ENCODE assay signal across 1 cellular context in the genomic region with DNA sequence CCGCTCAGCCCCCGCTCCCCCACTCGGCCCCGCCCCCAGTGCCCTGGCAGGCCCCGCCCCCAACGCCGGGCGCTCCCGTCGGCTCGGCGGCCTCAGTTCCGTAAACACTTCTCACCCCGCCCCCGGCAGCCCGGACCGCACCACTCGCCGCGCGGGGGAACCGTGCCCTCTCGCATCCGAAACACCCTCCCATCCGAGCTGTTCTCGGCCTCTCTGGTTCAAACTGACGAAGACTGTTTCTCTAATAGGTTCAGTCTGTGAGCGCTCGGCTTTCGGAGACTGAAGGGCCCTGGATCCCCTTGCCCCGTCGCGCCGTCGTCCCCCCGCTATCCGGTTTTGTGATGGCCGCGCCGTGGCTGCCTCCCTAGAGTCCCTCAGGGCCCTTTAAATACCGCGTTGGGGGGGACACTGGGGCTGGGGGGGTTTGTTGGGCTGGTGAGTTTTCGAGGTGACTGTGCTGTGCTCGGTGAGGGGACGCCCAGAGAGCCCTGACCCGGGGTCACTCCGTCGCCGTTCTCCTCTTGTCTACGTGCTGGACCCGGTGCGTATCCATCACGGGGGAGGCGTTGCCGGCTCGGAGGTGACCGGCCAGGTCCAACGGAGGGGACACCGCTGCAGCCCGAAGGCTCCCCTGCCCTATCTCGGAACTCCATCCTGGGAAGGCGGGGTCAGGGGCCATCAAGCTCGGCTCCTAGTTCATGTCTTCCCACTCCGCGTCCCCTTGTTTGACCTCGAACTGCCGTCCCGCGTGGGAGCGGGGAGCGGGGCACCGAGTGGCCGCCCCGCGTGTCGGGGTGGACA.
TF ChIP-seq lines count a peak whose summit lies in the region.

A gene (plus strand): TSS at position 333 of the 801 bp plus-strand sequence. CDS start 8,343 bp downstream, outside the sequence.

TF ChIP-seq in K562, 482 proteins besides CTCF, POLR2A, EP300 and RAD21 (continued from another document and continues in another):
- TF ChIP-seq, protein P1, sequence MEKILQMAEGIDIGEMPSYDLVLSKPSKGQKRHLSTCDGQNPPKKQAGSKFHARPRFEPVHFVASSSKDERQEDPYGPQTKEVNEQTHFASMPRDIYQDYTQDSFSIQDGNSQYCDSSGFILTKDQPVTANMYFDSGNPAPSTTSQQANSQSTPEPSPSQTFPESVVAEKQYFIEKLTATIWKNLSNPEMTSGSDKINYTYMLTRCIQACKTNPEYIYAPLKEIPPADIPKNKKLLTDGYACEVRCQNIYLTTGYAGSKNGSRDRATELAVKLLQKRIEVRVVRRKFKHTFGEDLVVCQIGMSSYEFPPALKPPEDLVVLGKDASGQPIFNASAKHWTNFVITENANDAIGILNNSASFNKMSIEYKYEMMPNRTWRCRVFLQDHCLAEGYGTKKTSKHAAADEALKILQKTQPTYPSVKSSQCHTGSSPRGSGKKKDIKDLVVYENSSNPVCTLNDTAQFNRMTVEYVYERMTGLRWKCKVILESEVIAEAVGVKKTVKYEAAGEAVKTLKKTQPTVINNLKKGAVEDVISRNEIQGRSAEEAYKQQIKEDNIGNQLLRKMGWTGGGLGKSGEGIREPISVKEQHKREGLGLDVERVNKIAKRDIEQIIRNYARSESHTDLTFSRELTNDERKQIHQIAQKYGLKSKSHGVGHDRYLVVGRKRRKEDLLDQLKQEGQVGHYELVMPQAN (IDR thresholded peaks at IDR 0.05; ENCODE audit: borderline replicate concordance), result peak; percentile 66; the same call in 1 of the 2 replicates
- TF ChIP-seq, protein P2, sequence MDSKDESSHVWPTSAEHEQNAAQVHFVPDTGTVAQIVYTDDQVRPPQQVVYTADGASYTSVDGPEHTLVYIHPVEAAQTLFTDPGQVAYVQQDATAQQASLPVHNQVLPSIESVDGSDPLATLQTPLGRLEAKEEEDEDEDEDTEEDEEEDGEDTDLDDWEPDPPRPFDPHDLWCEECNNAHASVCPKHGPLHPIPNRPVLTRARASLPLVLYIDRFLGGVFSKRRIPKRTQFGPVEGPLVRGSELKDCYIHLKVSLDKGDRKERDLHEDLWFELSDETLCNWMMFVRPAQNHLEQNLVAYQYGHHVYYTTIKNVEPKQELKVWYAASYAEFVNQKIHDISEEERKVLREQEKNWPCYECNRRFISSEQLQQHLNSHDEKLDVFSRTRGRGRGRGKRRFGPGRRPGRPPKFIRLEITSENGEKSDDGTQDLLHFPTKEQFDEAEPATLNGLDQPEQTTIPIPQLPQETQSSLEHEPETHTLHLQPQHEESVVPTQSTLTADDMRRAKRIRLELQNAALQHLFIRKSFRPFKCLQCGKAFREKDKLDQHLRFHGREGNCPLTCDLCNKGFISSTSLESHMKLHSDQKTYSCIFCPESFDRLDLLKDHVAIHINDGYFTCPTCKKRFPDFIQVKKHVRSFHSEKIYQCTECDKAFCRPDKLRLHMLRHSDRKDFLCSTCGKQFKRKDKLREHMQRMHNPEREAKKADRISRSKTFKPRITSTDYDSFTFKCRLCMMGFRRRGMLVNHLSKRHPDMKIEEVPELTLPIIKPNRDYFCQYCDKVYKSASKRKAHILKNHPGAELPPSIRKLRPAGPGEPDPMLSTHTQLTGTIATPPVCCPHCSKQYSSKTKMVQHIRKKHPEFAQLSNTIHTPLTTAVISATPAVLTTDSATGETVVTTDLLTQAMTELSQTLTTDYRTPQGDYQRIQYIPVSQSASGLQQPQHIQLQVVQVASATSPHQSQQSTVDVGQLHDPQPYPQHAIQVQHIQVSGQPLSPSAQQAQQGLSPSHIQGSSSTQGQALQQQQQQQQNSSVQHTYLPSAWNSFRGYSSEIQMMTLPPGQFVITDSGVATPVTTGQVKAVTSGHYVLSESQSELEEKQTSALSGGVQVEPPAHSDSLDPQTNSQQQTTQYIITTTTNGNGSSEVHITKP (IDR thresholded peaks at IDR 0.05; ENCODE audit: partially characterized antibody), result peak; percentile 100
- TF ChIP-seq NONO (IDR thresholded peaks at IDR 0.05; ENCODE audit: low read depth in 2 of 2, low read length in 1 of 2) (peak in 1 of 2 experiments; percentile 100; a peak in 2 of 4 replicates), SREBF1 (IDR thresholded peaks at IDR 0.05; ENCODE audit: borderline replicate concordance, low read depth, low read length) (peak; percentile 76; the same call in 1 of the 2 replicates), SAFB (IDR thresholded peaks at IDR 0.05; ENCODE audit: borderline replicate concordance, low read depth, low read length) (peak; percentile 80), DNMT1 (IDR thresholded peaks at IDR 0.05) (0 out of 2 replicates have a peak, but pooled peaks have one; percentile 37), SMAD1 (IDR thresholded peaks at IDR 0.05; ENCODE audit: low read depth, low read length, partially characterized antibody) (peak; percentile 29), CCNT2 (IDR thresholded peaks at IDR 0.05; ENCODE audit: borderline replicate concordance, extremely low read depth, insufficient read length, low read depth, low read length) (peak; percentile 13), CHD4 (IDR thresholded peaks at IDR 0.05; ENCODE audit: insufficient read depth, insufficient replicate concordance, low read depth, low read length, poor library complexity, severe bottlenecking) (no peak), PHF8 (IDR thresholded peaks at IDR 0.05; ENCODE audit: borderline replicate concordance, low read length) (peak; percentile 51; the same call in 1 of the 2 replicates), PHF20 (IDR thresholded peaks at IDR 0.05; ENCODE audit: partially characterized antibody) (no peak), CCAR2 (IDR thresholded peaks at IDR 0.05; ENCODE audit: low read depth, low read length) (no peak), ZBTB1 (CRISPR knock-in tag; IDR thresholded peaks at IDR 0.05; ENCODE audit: borderline replicate concordance, low read depth) (no peak), ELF1 (tag; IDR thresholded peaks at IDR 0.05) (peak; percentile 78), FOXK2 (conservative IDR thresholded peaks at IDR 0.05 in 1 of 2, IDR thresholded peaks at IDR 0.05 in 1 of 2; ENCODE audit: low read depth in 2 of 2) (peak; percentile 96 to 100), TAF1 (IDR thresholded peaks at IDR 0.05; ENCODE audit: control insufficient read depth, extremely low read depth, insufficient read depth, low read length, severe bottlenecking) (peak; percentile 1), MAZ (CRISPR knock-in tag; conservative IDR thresholded peaks at IDR 0.05 in 1 of 2, IDR thresholded peaks at IDR 0.05 in 1 of 2) (peak; percentile 3 to 63; a peak in 2 of 4 replicates), FOXM1 (IDR thresholded peaks at IDR 0.05; ENCODE audit: low read depth) (peak; percentile 80), FOXM1 (CRISPR knock-in tag; IDR thresholded peaks at IDR 0.05; ENCODE audit: low read depth) (no peak), NR2F6 (CRISPR knock-in tag; IDR thresholded peaks at IDR 0.05) (no peak), TAF15 (IDR thresholded peaks at IDR 0.05; ENCODE audit: low read depth, low read length) (no peak), LEF1 (IDR thresholded peaks at IDR 0.05) (0 out of 2 replicates have a peak, but pooled peaks have one; percentile 9), MIER1 (IDR thresholded peaks at IDR 0.05; ENCODE audit: low read depth) (peak; percentile 79), TGIF2 (CRISPR knock-in tag; IDR thresholded peaks at IDR 0.05) (no peak), TFAM (CRISPR knock-in tag; conservative IDR thresholded peaks at IDR 0.05) (no peak), GTF2A2 (tag; IDR thresholded peaks at IDR 0.05) (0 out of 2 replicates have a peak, but pooled peaks have one; percentile 22), HDAC3 (IDR thresholded peaks at IDR 0.05; ENCODE audit: borderline replicate concordance, partially characterized antibody) (peak; percentile 51), ZNF239 (CRISPR knock-in tag; IDR thresholded peaks at IDR 0.05) (no peak)
- TF ChIP-seq, protein P3, sequence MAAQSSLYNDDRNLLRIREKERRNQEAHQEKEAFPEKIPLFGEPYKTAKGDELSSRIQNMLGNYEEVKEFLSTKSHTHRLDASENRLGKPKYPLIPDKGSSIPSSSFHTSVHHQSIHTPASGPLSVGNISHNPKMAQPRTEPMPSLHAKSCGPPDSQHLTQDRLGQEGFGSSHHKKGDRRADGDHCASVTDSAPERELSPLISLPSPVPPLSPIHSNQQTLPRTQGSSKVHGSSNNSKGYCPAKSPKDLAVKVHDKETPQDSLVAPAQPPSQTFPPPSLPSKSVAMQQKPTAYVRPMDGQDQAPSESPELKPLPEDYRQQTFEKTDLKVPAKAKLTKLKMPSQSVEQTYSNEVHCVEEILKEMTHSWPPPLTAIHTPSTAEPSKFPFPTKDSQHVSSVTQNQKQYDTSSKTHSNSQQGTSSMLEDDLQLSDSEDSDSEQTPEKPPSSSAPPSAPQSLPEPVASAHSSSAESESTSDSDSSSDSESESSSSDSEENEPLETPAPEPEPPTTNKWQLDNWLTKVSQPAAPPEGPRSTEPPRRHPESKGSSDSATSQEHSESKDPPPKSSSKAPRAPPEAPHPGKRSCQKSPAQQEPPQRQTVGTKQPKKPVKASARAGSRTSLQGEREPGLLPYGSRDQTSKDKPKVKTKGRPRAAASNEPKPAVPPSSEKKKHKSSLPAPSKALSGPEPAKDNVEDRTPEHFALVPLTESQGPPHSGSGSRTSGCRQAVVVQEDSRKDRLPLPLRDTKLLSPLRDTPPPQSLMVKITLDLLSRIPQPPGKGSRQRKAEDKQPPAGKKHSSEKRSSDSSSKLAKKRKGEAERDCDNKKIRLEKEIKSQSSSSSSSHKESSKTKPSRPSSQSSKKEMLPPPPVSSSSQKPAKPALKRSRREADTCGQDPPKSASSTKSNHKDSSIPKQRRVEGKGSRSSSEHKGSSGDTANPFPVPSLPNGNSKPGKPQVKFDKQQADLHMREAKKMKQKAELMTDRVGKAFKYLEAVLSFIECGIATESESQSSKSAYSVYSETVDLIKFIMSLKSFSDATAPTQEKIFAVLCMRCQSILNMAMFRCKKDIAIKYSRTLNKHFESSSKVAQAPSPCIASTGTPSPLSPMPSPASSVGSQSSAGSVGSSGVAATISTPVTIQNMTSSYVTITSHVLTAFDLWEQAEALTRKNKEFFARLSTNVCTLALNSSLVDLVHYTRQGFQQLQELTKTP (IDR thresholded peaks at IDR 0.05; ENCODE audit: low read depth in 1 of 2, partially characterized antibody in 2 of 2), result peak in 1 of 2 experiments; percentile 27
- TF ChIP-seq, protein P4, sequence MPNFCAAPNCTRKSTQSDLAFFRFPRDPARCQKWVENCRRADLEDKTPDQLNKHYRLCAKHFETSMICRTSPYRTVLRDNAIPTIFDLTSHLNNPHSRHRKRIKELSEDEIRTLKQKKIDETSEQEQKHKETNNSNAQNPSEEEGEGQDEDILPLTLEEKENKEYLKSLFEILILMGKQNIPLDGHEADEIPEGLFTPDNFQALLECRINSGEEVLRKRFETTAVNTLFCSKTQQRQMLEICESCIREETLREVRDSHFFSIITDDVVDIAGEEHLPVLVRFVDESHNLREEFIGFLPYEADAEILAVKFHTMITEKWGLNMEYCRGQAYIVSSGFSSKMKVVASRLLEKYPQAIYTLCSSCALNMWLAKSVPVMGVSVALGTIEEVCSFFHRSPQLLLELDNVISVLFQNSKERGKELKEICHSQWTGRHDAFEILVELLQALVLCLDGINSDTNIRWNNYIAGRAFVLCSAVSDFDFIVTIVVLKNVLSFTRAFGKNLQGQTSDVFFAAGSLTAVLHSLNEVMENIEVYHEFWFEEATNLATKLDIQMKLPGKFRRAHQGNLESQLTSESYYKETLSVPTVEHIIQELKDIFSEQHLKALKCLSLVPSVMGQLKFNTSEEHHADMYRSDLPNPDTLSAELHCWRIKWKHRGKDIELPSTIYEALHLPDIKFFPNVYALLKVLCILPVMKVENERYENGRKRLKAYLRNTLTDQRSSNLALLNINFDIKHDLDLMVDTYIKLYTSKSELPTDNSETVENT (CRISPR knock-in tag; IDR thresholded peaks at IDR 0.05), result no peak
- TF ChIP-seq, protein P5, sequence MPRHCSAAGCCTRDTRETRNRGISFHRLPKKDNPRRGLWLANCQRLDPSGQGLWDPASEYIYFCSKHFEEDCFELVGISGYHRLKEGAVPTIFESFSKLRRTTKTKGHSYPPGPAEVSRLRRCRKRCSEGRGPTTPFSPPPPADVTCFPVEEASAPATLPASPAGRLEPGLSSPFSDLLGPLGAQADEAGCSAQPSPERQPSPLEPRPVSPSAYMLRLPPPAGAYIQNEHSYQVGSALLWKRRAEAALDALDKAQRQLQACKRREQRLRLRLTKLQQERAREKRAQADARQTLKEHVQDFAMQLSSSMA (CRISPR knock-in tag; IDR thresholded peaks at IDR 0.05), result no peak
- TF ChIP-seq, protein P6, sequence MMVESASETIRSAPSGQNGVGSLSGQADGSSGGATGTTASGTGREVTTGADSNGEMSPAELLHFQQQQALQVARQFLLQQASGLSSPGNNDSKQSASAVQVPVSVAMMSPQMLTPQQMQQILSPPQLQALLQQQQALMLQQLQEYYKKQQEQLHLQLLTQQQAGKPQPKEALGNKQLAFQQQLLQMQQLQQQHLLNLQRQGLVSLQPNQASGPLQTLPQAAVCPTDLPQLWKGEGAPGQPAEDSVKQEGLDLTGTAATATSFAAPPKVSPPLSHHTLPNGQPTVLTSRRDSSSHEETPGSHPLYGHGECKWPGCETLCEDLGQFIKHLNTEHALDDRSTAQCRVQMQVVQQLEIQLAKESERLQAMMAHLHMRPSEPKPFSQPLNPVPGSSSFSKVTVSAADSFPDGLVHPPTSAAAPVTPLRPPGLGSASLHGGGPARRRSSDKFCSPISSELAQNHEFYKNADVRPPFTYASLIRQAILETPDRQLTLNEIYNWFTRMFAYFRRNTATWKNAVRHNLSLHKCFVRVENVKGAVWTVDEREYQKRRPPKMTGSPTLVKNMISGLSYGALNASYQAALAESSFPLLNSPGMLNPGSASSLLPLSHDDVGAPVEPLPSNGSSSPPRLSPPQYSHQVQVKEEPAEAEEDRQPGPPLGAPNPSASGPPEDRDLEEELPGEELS (CRISPR knock-in tag; IDR thresholded peaks at IDR 0.05; ENCODE audit: borderline replicate concordance), result 0 out of 2 replicates have a peak, but pooled peaks have one; percentile 42
- TF ChIP-seq, protein P7, sequence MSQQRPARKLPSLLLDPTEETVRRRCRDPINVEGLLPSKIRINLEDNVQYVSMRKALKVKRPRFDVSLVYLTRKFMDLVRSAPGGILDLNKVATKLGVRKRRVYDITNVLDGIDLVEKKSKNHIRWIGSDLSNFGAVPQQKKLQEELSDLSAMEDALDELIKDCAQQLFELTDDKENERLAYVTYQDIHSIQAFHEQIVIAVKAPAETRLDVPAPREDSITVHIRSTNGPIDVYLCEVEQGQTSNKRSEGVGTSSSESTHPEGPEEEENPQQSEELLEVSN (IDR thresholded peaks at IDR 0.05; ENCODE audit: borderline replicate concordance in 1 of 2, extremely low read depth in 1 of 2, insufficient read depth in 1 of 2, insufficient read length in 1 of 2, low read depth in 1 of 2, low read length in 1 of 2, poor library complexity in 1 of 2, severe bottlenecking in 1 of 2), result peak in 1 of 2 experiments; percentile 57
- TF ChIP-seq, protein P8, sequence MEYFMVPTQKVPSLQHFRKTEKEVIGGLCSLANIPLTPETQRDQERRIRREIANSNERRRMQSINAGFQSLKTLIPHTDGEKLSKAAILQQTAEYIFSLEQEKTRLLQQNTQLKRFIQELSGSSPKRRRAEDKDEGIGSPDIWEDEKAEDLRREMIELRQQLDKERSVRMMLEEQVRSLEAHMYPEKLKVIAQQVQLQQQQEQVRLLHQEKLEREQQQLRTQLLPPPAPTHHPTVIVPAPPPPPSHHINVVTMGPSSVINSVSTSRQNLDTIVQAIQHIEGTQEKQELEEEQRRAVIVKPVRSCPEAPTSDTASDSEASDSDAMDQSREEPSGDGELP (CRISPR knock-in tag; IDR thresholded peaks at IDR 0.05; ENCODE audit: borderline replicate concordance), result no peak
- TF ChIP-seq, protein P9, sequence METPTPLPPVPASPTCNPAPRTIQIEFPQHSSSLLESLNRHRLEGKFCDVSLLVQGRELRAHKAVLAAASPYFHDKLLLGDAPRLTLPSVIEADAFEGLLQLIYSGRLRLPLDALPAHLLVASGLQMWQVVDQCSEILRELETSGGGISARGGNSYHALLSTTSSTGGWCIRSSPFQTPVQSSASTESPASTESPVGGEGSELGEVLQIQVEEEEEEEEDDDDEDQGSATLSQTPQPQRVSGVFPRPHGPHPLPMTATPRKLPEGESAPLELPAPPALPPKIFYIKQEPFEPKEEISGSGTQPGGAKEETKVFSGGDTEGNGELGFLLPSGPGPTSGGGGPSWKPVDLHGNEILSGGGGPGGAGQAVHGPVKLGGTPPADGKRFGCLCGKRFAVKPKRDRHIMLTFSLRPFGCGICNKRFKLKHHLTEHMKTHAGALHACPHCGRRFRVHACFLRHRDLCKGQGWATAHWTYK (CRISPR knock-in tag; IDR thresholded peaks at IDR 0.05), result no peak
